In the genomic region with DNA sequence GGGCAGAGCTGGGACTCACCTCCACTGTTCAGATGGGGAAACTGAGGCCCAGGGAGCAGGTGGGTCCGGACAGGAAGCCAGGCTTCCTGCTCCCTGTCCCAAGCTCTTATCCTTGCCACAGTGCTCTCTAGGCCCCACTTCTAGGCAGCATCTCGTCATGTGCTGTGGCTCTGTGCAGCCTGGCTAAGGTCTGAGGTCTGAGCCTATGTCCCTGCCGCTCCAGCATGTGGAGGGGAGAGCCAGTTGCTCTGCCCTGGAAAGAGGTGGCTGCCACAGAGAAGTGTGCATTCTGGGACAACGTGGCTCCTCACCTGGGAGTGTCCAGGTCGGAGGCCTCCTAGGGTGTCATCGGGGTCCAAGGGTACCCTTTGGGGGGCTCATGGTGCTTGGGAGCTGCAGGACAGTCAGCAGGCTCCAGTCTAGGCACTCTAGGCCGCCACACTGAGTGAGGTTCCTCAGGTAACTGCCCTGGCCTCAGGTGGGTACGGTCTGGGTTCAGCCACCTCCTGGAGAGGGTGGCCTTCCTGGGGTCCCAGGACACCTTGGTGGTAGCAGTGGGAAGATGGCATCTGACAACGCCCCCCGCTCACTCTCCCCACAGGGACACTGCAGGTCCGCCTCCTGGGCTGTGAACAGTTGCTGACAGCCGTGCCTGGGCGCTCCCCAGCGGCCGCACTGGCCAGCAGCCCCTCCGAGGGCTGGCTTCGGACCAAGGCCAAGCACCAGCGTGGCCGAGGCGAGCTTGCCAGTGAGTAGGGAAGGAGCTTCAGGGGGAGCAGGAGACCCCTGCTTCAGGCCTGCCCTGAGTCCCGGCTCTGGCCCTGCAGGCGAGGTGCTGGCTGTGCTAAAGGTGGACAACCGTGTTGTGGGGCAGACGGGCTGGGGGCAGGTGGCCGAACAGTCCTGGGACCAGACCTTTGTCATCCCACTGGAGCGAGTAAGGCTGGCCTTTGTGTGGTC, we compare ENCODE assay signal across 17 cellular contexts. TPM values are rescaled to one million over a fixed set of nuclear protein-coding genes. Genes with fewer than 3 reads are reported as not detected.
DNase-seq lines count a peak whose midpoint lies in the region; ATAC-seq and TF ChIP-seq lines count a peak whose summit lies in the region.
"Had no signal": no experiment of that assay in that cellular context is flagged by ENCODE, and none has a peak within 500 bp of the region (broad histone marks: within the 10 kb centered on the region; RNA-seq: fewer than 3 reads in every experiment).

No MANE protein-coding gene starts in this region.

- H3K36me3 ChIP-seq in right atrium auricular region (no peaks in the 10 kb centered on the region), upper lobe of right lung (no peaks in the 10 kb centered on the region)
- H3K36me3 ChIP-seq: colonic mucosa, transverse colon had no signal

- no peaks in the 10 kb centered on the region for H3K9me3 ChIP-seq in right atrium auricular region
- H3K9me3 ChIP-seq in upper lobe of right lung: no peaks in the 10 kb centered on the region
- H3K9me3 ChIP-seq: colonic mucosa, transverse colon had no signal

- intact Hi-C loops in Right ventricle myocardium inferior (cut with DNase I) (no loop called here), left colon (cut with DNase I, micrococcal nuclease) (no loop called here), upper lobe of right lung (cut with DNase I) (no loop called here)

- no peak overlapping the region for H3K4me3 ChIP-seq in right atrium auricular region
- no peak overlapping the region for H3K4me3 ChIP-seq in upper lobe of right lung
- H3K4me3 ChIP-seq: colonic mucosa, hepatocyte, transverse colon had no signal

- DNase-seq in Right ventricle myocardium inferior (ENCODE audit: missing footprints) (peak; percentile 55), right atrium auricular region (ENCODE audit: low spot score) (no peak), left colon (peak; percentile 1 to 21), upper lobe of right lung (peak; percentile 60), T-helper 9 cell (no peak)
- DNase-seq: activated CD4-positive, alpha-beta T cell treated with anti-CD3 and anti-CD28 coated beads, Interleukin-2, amount 50 U/mL, for 4 hours; activated naive CD4-positive, alpha-beta T cell treated with anti-CD3 and anti-CD28 coated beads for 36 hours; C1 segment of cervical spinal cord; colonic mucosa; foreskin fibroblast; KG1; NCI-H2029; NCI-H510A; stimulated activated naive CD4-positive, alpha-beta T cell; transverse colon had no signal

- no peak overlapping the region for H3K27ac ChIP-seq in right atrium auricular region
- H3K27ac ChIP-seq in upper lobe of right lung: no peak overlapping the region
- H3K27ac ChIP-seq: colonic mucosa, hepatocyte, transverse colon had no signal

- TF ChIP-seq CTCF in right atrium auricular region (IDR thresholded peaks at IDR 0.05) (no peak), upper lobe of right lung (IDR thresholded peaks at IDR 0.05) (no peak)

- no peaks in the 10 kb centered on the region for H3K27me3 ChIP-seq in right atrium auricular region
- no peaks in the 10 kb centered on the region for H3K27me3 ChIP-seq in upper lobe of right lung
- H3K27me3 ChIP-seq: colonic mucosa, hepatocyte, transverse colon had no signal

- ATAC-seq in Right ventricle myocardium inferior (no peak), left colon (no peak), upper lobe of right lung (peak; percentile 13), GM19023 (IDR thresholded peaks at IDR 0.05; ENCODE audit: unreplicated experiment) (no peak)

- no peaks in the 10 kb centered on the region for H3K4me1 ChIP-seq in right atrium auricular region
- H3K4me1 ChIP-seq in upper lobe of right lung: no peaks in the 10 kb centered on the region
- H3K4me1 ChIP-seq: colonic mucosa, transverse colon had no signal

RNA-seq across cellular contexts. Expression of a gene that starts 10.4 kb away (rescaled TPM):
- total RNA-seq in Right ventricle myocardium inferior (8.5 TPM), right atrium auricular region (1 to 10 TPM; 4.5 to 8.6 TPM), left colon (1 to 10 TPM; 4.2 to 5.4 TPM), upper lobe of right lung (13.4 TPM)

RNA-seq across cellular contexts. Expression of a gene that starts 11.2 kb away (rescaled TPM):
- total RNA-seq in Right ventricle myocardium inferior (6.4 TPM), right atrium auricular region (10 to 100 TPM; 22.8 to 24.4 TPM), left colon (10 to 100 TPM; 76.2 to 82.5 TPM), upper lobe of right lung (28.2 TPM)

RNA-seq across cellular contexts. Expression of a gene that starts 23.7 kb away (rescaled TPM):
- total RNA-seq in Right ventricle myocardium inferior: 175 TPM
- 100 to 1,000 TPM; 104 to 125 TPM for total RNA-seq in right atrium auricular region
- 100 to 1,000 TPM; 153 to 193 TPM for total RNA-seq in left colon
- 227 TPM for total RNA-seq in upper lobe of right lung

RNA-seq across cellular contexts. Expression of a gene that starts 56.1 kb away (rescaled TPM):
- total RNA-seq in Right ventricle myocardium inferior: 40.1 TPM
- total RNA-seq in right atrium auricular region: 10 to 100 TPM; 23.1 to 33.1 TPM
- 10 to 100 TPM; 34.8 to 51.5 TPM for total RNA-seq in left colon
- 37.3 TPM for total RNA-seq in upper lobe of right lung

RNA-seq across cellular contexts. Expression of a gene that starts 59.0 kb away (rescaled TPM):
- 51.5 TPM for total RNA-seq in Right ventricle myocardium inferior
- 10 to 100 TPM; 61.6 to 72.6 TPM for total RNA-seq in right atrium auricular region
- 10 to 100 TPM; 53.0 to 62.0 TPM for total RNA-seq in left colon
- total RNA-seq in upper lobe of right lung: 32.0 TPM

Comparison
In these comparisons a context has a peak if more than half of its experiments do, and no peak if none do; other contexts are left out.
1. DNase-seq: peak in Right ventricle myocardium inferior (single experiment), left colon (2 of 2) and upper lobe of right lung (single experiment); none in right atrium auricular region (single experiment) and T-helper 9 cell (single experiment).